In the genomic region with DNA sequence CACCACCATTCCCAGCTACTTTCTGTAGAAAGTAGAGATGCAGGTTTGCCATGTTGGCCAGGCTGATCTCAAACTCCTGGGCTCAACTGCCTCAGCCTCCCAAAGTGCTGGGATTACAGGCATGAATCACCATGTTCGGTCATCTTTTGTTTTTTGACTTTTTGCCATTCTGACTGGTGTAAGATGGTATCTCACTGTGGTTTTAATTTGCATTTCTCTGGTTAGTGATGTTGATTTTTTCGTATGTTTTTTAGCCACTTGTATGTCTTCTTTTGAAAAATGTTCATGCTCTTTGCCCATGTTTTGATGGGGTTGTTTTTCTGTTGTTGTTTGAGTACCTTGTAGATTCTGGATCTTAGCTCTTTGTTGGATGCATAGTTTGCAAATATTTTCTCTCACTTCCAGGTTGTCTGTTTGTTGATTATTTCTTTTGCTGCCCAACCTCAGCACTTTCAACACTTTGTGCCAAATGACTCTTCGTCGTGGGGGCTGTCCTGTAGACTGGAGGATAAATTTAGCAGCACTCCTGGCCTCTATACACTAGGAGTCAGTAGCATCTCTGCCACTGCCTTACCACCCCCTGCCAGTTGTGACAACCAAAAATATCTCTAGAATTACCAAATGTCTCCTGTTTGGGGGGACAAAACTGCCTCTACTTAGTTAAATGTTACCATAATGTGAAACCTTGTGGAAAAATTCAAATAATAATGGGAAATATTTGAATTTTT, we compare ENCODE assay signal across 10 cellular contexts. TPM values are rescaled to one million over a fixed set of nuclear protein-coding genes. Genes with fewer than 3 reads are reported as not detected.
DNase-seq lines count a peak whose midpoint lies in the region; ATAC-seq and TF ChIP-seq lines count a peak whose summit lies in the region.
"Had no signal": no experiment of that assay in that cellular context is flagged by ENCODE, and none has a peak within 500 bp of the region (broad histone marks: within the 10 kb centered on the region; RNA-seq: fewer than 3 reads in every experiment).

No MANE protein-coding gene starts in this region.

- H3K27me3 Mint-ChIP-seq in nephron progenitor cell (ENCODE audit: low read depth, poor library complexity) (peaks cover 4% of the 10 kb centered on the region), H9 (ENCODE audit: low read depth) (peaks cover 2% of the 10 kb centered on the region; the same call in 1 of the 2 replicates)

- H3K4me1 ChIP-seq in H9 (ENCODE audit: insufficient read depth, low read length): no peaks in the 10 kb centered on the region

- DNase-seq in astrocyte of the cerebellum (ENCODE audit: low read depth) (peak; percentile 71), nephron progenitor cell (no peak), H9 (no peak)
- DNase-seq: MV-4-11; naive thymus-derived CD4-positive, alpha-beta T cell; NK-92 treated with Interleukin-12 subunit alpha and Interleukin-12 subunit beta, amount 100 ng/mL, for 24 hours had no signal

- peak overlapping the region; percentile 5 for H3K27ac Mint-ChIP-seq in nephron progenitor cell
- peak overlapping the region in 1 of 3 experiments; percentile 11; a peak in 1 of 7 replicates for H3K27ac Mint-ChIP-seq in H9

- no peak overlapping the region for H3T11ph ChIP-seq in H9 (ENCODE audit: low read length)

- no peak overlapping the region for H3K4me3 Mint-ChIP-seq in nephron progenitor cell
- no peak overlapping the region for H3K4me3 Mint-ChIP-seq in H9

- no peak overlapping the region for H4K8ac ChIP-seq in H9 (replicated peaks; ENCODE audit: insufficient read length, low read depth, low read length)

- H3K9me3 Mint-ChIP-seq in nephron progenitor cell (no peaks in the 10 kb centered on the region), H9 (no peaks in the 10 kb centered on the region)
- H3K9me3 Mint-ChIP-seq: naive thymus-derived CD4-positive, alpha-beta T cell had no signal

- no peaks in the 10 kb centered on the region for H4K20me1 ChIP-seq in H9 (ENCODE audit: control insufficient read depth, insufficient read depth, insufficient read length)

- H3K56ac ChIP-seq in H9 (ENCODE audit: insufficient read length, low read depth, low read length): no peak overlapping the region

- H3K4me1 Mint-ChIP-seq in nephron progenitor cell (no peaks in the 10 kb centered on the region), H9 (peaks cover 0 to 4% of the 10 kb centered on the region in 2 experiments; a peak in 2 of 4 replicates)

- no peak overlapping the region for H2BK120ac ChIP-seq in H9 (ENCODE audit: low read depth, low read length, poor library complexity, severe bottlenecking)

- H3K27ac ChIP-seq in H9 (ENCODE audit: insufficient read length, low read depth, low read length): no peak overlapping the region

- no peak overlapping the region for H2BK15ac ChIP-seq in H9 (ENCODE audit: low read depth, low read length)

- no peak overlapping the region for H3K4me2 ChIP-seq in H9 (ENCODE audit: insufficient read depth, insufficient read length, low read length)

- H3K36me3 Mint-ChIP-seq in nephron progenitor cell (ENCODE audit: low read depth): no peaks in the 10 kb centered on the region
- no peaks in the 10 kb centered on the region for H3K36me3 Mint-ChIP-seq in H9 (ENCODE audit: insufficient read depth in 1 of 3, low read depth in 3 of 3)

- H2BK20ac ChIP-seq in H9 (ENCODE audit: low read depth, low read length, poor library complexity, severe bottlenecking): no peak overlapping the region

- H3K79me1 ChIP-seq in H9 (ENCODE audit: insufficient read depth, low read depth, low read length, poor library complexity, severe bottlenecking): no peaks in the 10 kb centered on the region

- no peak overlapping the region for H2AFZ ChIP-seq in H9 (ENCODE audit: low read length)

- no peak overlapping the region for H2AK5ac ChIP-seq in H9 (ENCODE audit: insufficient read length, low read length)

- H2BK12ac ChIP-seq in H9 (ENCODE audit: insufficient read length, low read depth, low read length): no peak overlapping the region

- no peaks in the 10 kb centered on the region for H3K9me3 ChIP-seq in H9 (ENCODE audit: control insufficient read depth, low read depth, low read length)

- H3K14ac ChIP-seq in H9 (ENCODE audit: insufficient read depth, low read length): no peak overlapping the region

- H3K23me2 ChIP-seq in H9 (ENCODE audit: insufficient read length, low read depth, low read length, poor library complexity, severe bottlenecking): no peaks in the 10 kb centered on the region

- no peaks in the 10 kb centered on the region; the same call in 1 of the 2 replicates for H3K27me3 ChIP-seq in H9 (ENCODE audit: insufficient read depth, low read length)

- ATAC-seq in GM18868 (IDR thresholded peaks at IDR 0.05; ENCODE audit: unreplicated experiment) (peak; percentile 41), HG02798 (IDR thresholded peaks at IDR 0.05; ENCODE audit: poor library complexity, unreplicated experiment) (peak; percentile 57), GM21447 (IDR thresholded peaks at IDR 0.05; ENCODE audit: unreplicated experiment) (no peak), HG02759 (IDR thresholded peaks at IDR 0.05; ENCODE audit: unreplicated experiment) (no peak)
- ATAC-seq: naive thymus-derived CD4-positive, alpha-beta T cell had no signal

- in situ Hi-C loops in astrocyte of the cerebellum (cut with HindIII; ENCODE audit: low sequenced_read_pairs): loop anchor here (25.0 kb wide), 1 partner anchor 555 kb away; no protein-coding TSS in a partner anchor

- no peak overlapping the region for H3K18ac ChIP-seq in H9 (ENCODE audit: insufficient read length, low read depth, low read length)

- WGBS in H9 (ENCODE audit: extremely low coverage, insufficient read length, low lambda C conversion rate): no CpG with 5 or more reads among the region's 4 CpGs

- H4K5ac ChIP-seq in H9 (ENCODE audit: insufficient read length, low read depth, low read length): no peak overlapping the region

- H3K23ac ChIP-seq in H9 (ENCODE audit: insufficient read length, low read depth, low read length): no peak overlapping the region

- no peak overlapping the region for H4K91ac ChIP-seq in H9 (ENCODE audit: insufficient read length, low read depth, low read length)

- H3K79me2 ChIP-seq in H9 (ENCODE audit: insufficient read depth, low read length): no peaks in the 10 kb centered on the region

- no peak overlapping the region for H2BK5ac ChIP-seq in H9 (ENCODE audit: insufficient read length, low read length)

- TF ChIP-seq CTCF in astrocyte of the cerebellum (IDR thresholded peaks at IDR 0.05; ENCODE audit: low read depth, low read length, missing control alignments): peak; percentile 12
- TF ChIP-seq CTCF in nephron progenitor cell (IDR thresholded peaks at IDR 0.05): no peak
- TF ChIP-seq CTCF in H9 (conservative IDR thresholded peaks at IDR 0.05): no peak; the same call in 2 of the 3 replicates

- no peak overlapping the region for H3K9ac ChIP-seq in H9 (ENCODE audit: extremely low read depth, insufficient read length, low read length)

- no peak overlapping the region for H3K4me3 ChIP-seq in astrocyte of the cerebellum (ENCODE audit: low read depth, low read length)

- H3K4ac ChIP-seq in H9 (ENCODE audit: low read depth, low read length): no peak overlapping the region

RNA-seq across cellular contexts. Expression of a gene that starts 6.5 kb away (rescaled TPM):
- total RNA-seq in H9 (2021): 0.13 and 0.15 TPM in 2 replicates

RNA-seq across cellular contexts. Expression of a gene that starts 31.5 kb away (rescaled TPM):
- total RNA-seq in H9 (2021): 22.7 and 23.1 TPM in 2 replicates

Comparison
In these comparisons a context has a peak if more than half of its experiments do, and no peak if none do; other contexts are left out.
1. ATAC-seq: peak in GM18868 (single experiment) and HG02798 (single experiment); none in GM21447 (single experiment) and HG02759 (single experiment).